In the genomic region with DNA sequence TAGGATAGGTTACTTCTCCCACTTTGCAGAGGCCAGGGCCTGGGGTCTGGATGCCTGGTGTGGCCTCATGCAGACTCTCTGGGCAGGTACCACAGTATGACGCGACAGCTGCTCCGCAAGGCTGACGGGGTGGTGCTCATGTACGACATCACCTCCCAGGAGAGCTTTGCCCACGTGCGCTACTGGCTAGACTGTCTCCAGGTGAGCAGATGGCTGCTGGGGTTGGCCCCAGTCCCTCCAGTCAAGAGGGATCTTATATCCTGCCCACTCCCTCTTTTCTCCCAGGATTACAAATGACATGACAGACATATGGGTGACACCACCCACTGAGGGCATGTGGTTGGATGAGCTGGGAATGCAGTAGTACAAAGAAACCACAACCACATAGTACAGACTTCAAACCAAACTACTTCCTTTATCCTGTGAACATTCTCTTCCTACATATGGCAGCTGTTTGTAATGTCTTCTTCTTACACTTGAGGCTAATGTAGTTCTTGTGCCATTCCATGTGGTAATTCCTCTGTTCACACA, we compare ENCODE assay signal across 11 cellular contexts. TPM values are rescaled to one million over a fixed set of nuclear protein-coding genes. Genes with fewer than 3 reads are reported as not detected.
DNase-seq lines count a peak whose midpoint lies in the region; ATAC-seq, FAIRE-seq and TF ChIP-seq lines count a peak whose summit lies in the region.
"Had no signal": no experiment of that assay in that cellular context is flagged by ENCODE, and none has a peak within 500 bp of the region (broad histone marks: within the 10 kb centered on the region; RNA-seq: fewer than 3 reads in every experiment).

No MANE protein-coding gene starts in this region.

- no peak overlapping the region for H3K4me3 ChIP-seq in fibroblast of mammary gland (ENCODE audit: control insufficient read depth, low read depth, low read length)

- H3K27ac Mint-ChIP-seq in CD14-positive monocyte: peak overlapping the region; percentile 86 to 94 (median 90)

- no peak for TF ChIP-seq CTCF in CD14-positive monocyte (IDR thresholded peaks at IDR 0.05)
- no peak for TF ChIP-seq CTCF in fibroblast of mammary gland (conservative IDR thresholded peaks at IDR 0.05; ENCODE audit: control insufficient read depth, insufficient read depth, low read depth, low read length)

- peak; percentile 53 for FAIRE-seq in GM18507 (lab: Jason Lieb, UNC)
- FAIRE-seq: islet of Langerhans had no signal

- H3K36me3 Mint-ChIP-seq in CD14-positive monocyte: peaks cover 47 to 85% of the 10 kb centered on the region in 2 donors

- no peak overlapping the region for H3K4me3 Mint-ChIP-seq in CD14-positive monocyte

- H3K9me3 Mint-ChIP-seq in CD14-positive monocyte: peaks cover 2 to 4% (median 3%) of the 10 kb centered on the region in 7 donors

- intact Hi-C loops in CD14-positive monocyte (cut with micrococcal nuclease): loop anchor here in 1 of 2 donors (2.0 kb wide), 1 partner anchor 25 kb away; no protein-coding TSS in a partner anchor

- peaks cover 39% of the 10 kb centered on the region for H3K4me1 Mint-ChIP-seq in CD14-positive monocyte

- DNase-seq in CD14-positive monocyte (ENCODE audit: low spot score) (peak; percentile 43), GM18507 (ENCODE audit: extremely low spot score, insufficient read length, low read depth) (no peak), NOMO-1 (lab: John Stamatoyannopoulos, UW; ENCODE audit: unreplicated experiment in 2 of 2) (peak; percentile 9 to 27), fibroblast of mammary gland (ENCODE audit: low read depth) (peak; percentile 37), mesenteric fat pad (ENCODE audit: low spot score) (no peak)
- DNase-seq: cortex of kidney; stimulated activated CD4-positive, alpha-beta T cell treated with anti-CD3 and anti-CD28 coated beads, Interleukin-2, amount 100 ng/mL, for 24 hours had no signal

- peaks cover 0 to 3% (median 2%) of the 10 kb centered on the region in 3 donors for H3K27me3 Mint-ChIP-seq in CD14-positive monocyte (ENCODE audit: low read depth in 3 of 3)

- ATAC-seq in HG02870 (IDR thresholded peaks at IDR 0.05; ENCODE audit: unreplicated experiment): no peak
- no peak for ATAC-seq in HG03571 (IDR thresholded peaks at IDR 0.05; ENCODE audit: unreplicated experiment)
- no peak for ATAC-seq in GM19452 (IDR thresholded peaks at IDR 0.05; ENCODE audit: unreplicated experiment)

RNA-seq across cellular contexts. Expression of gene RAB44, which starts 29.9 kb away (rescaled TPM):
- 1 to 10 TPM; 1.5 to 1.9 TPM for polyA plus RNA-seq in CD14-positive monocyte
- 0.35 TPM for total RNA-seq in mesenteric fat pad

RNA-seq across cellular contexts. Expression of gene CDKN1A, which starts 49.0 kb away (rescaled TPM):
- polyA plus RNA-seq in CD14-positive monocyte: 100 to 1,000 TPM; 117 to 144 TPM
- 245 TPM for total RNA-seq in mesenteric fat pad

Comparison
In these comparisons a context has a peak if more than half of its experiments do, and no peak if none do; other contexts are left out.
1. DNase-seq: peak in CD14-positive monocyte (single experiment), NOMO-1 (2 of 2) and fibroblast of mammary gland (single experiment); none in GM18507 (single experiment) and mesenteric fat pad (single experiment).